Comparison of ENCODE assay signal across 20 cellular contexts in genomic region chr6:53266553-53267090, GRCh38.
"Had no signal": no experiment of that assay in that cellular context is flagged by ENCODE, and none has a peak within 500 bp of the region (broad histone marks: within the 10 kb centered on the region; RNA-seq: fewer than 3 reads in every experiment).

No MANE protein-coding gene starts in this region.

- H3K9me3 ChIP-seq: colonic mucosa, left ventricle myocardium inferior, ovary, thoracic aorta, transverse colon had no signal

- H3K27ac ChIP-seq: colonic mucosa, foreskin keratinocyte, left ventricle myocardium inferior, ovary, thoracic aorta, transverse colon had no signal

- H3K4me1 Mint-ChIP-seq: neural crest cell had no signal

- H3K4me1 ChIP-seq: colonic mucosa, foreskin keratinocyte, transverse colon had no signal

- H3K4me2 ChIP-seq: smooth muscle cell had no signal

- H3K27ac Mint-ChIP-seq: naive thymus-derived CD4-positive, alpha-beta T cell; stimulated activated naive CD8-positive, alpha-beta T cell treated with anti-CD3 and anti-CD28 coated beads, Interleukin-15, Interleukin-2, amounts not matched to agents 100 ng/mL and 50 ng/mL, for 24 hours had no signal

- H3K4me3 Mint-ChIP-seq: naive thymus-derived CD4-positive, alpha-beta T cell; neural crest cell; stimulated activated naive CD8-positive, alpha-beta T cell treated with anti-CD3 and anti-CD28 coated beads, Interleukin-15, Interleukin-2, amounts not matched to agents 100 ng/mL and 50 ng/mL, for 24 hours had no signal

- H3K27me3 Mint-ChIP-seq: naive thymus-derived CD4-positive, alpha-beta T cell; stimulated activated naive CD8-positive, alpha-beta T cell treated with anti-CD3 and anti-CD28 coated beads, Interleukin-15, Interleukin-2, amounts not matched to agents 100 ng/mL and 50 ng/mL, for 24 hours had no signal

- H3K36me3 ChIP-seq: colonic mucosa, ovary had no signal

- H3K9me3 Mint-ChIP-seq: naive thymus-derived CD4-positive, alpha-beta T cell; neural crest cell; stimulated activated naive CD8-positive, alpha-beta T cell treated with anti-CD3 and anti-CD28 coated beads, Interleukin-15, Interleukin-2, amounts not matched to agents 100 ng/mL and 50 ng/mL, for 24 hours had no signal

- DNase-seq: colonic mucosa; dermis blood vessel endothelial cell; erythroblast; foreskin keratinocyte; kidney; left cardiac atrium; left ventricle myocardium inferior; mesendoderm; naive thymus-derived CD4-positive, alpha-beta T cell; nucleus accumbens; ovary; right cardiac atrium; stimulated activated CD4-positive, alpha-beta T cell treated with anti-CD3 and anti-CD28 coated beads, Interleukin-2, amount 100 ng/mL, for 48 hours; substantia nigra; transverse colon had no signal

- H3K27me3 ChIP-seq: colonic mucosa, foreskin keratinocyte, ovary, transverse colon had no signal

- H3K4me3 ChIP-seq: colonic mucosa, left ventricle myocardium inferior, lung, ovary, smooth muscle cell, thoracic aorta, transverse colon had no signal

- ATAC-seq: foreskin keratinocyte; left cardiac atrium; naive thymus-derived CD4-positive, alpha-beta T cell; right cardiac atrium had no signal
